In the genomic region with DNA sequence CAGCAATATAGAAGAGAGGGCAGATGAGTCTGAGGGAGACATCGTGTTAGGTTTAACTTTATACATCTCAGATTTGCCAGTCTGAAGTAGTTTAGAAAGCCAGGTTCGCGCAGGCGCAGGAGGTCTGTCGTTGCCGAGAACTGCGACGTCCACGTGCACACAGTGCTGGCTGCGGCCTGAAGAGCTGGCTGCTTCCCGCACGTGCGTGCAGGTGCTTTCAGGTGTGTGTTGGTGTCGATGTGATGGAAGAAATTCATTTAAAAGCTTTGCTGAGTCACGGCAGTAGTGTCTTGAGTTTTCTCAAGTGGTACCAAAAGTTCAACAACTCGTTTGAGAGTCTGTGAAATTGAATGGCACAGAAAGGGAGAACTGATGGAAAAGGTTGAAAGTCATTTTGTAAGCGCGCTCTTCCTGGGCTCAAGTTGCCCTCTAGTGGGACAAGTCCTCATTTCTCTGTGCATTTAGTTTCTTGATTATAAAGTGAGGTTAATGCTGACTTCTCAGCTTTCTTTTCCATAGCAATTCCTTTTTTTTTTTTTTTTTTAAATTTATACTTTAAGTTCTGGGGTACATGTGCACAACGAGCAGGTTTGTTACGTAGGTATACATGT, we compare ENCODE assay signal across 10 cellular contexts. TPM values are rescaled to one million over a fixed set of nuclear protein-coding genes. Genes with fewer than 3 reads are reported as not detected.
DNase-seq lines count a peak whose midpoint lies in the region; ATAC-seq and TF ChIP-seq lines count a peak whose summit lies in the region.
"Had no signal": no experiment of that assay in that cellular context is flagged by ENCODE, and none has a peak within 500 bp of the region (broad histone marks: within the 10 kb centered on the region; RNA-seq: fewer than 3 reads in every experiment).

No MANE protein-coding gene starts in this region.

- no peak for DNase-seq in CD4-positive, alpha-beta T cell
- DNase-seq in H9 (no peak), amniotic epithelial cell (ENCODE audit: low read depth) (peak; percentile 23), right lobe of liver (no peak), stomach (no peak)
- DNase-seq in activated CD8-positive, alpha-beta memory T cell treated with anti-CD3 and anti-CD28 coated beads for 24 hours = no peak
- DNase-seq: NCI-H446 treated with DMSO at 0.1 percent for 48 hours, ovary had no signal

- H3K4me1 Mint-ChIP-seq in CD4-positive, alpha-beta T cell (ENCODE audit: low read depth) = peaks cover 21% of the 10 kb centered on the region
- peaks cover 6 to 7% of the 10 kb centered on the region in 2 experiments; a peak in 3 of 4 replicates for H3K4me1 Mint-ChIP-seq in H9

- H2AFZ ChIP-seq in H9 (ENCODE audit: low read length) = no peak overlapping the region

- POLR2A ChIA-PET in CD4-positive, alpha-beta T cell (lab: Charles Lee) = interaction anchor here (1.8 to 2.7 kb wide), 3 partner anchors 12 to 25 kb away, joined by 5 to 9 read pairs (median 6); a partner anchor contains a TSS

- no peak overlapping the region for H2BK15ac ChIP-seq in H9 (ENCODE audit: low read depth, low read length)

- WGBS in H9 (ENCODE audit: extremely low coverage, insufficient read length, low lambda C conversion rate) = no CpG with 5 or more reads among the region's 20 CpGs
- WGBS in right lobe of liver (ENCODE audit: insufficient coverage, low coverage, low lambda C conversion rate, missing lambda C conversion rate) = 78% methylated on average over 15 of the region's 20 CpGs
- 86 to 90% (median 88%) methylated on average over 20 of the region's 20 CpGs for WGBS in stomach, 5 donors

- H3K14ac ChIP-seq in H9 (ENCODE audit: insufficient read depth, low read length) = no peak overlapping the region

- H4K20me1 ChIP-seq in H9 (ENCODE audit: control insufficient read depth, insufficient read depth, insufficient read length) = no peaks in the 10 kb centered on the region

- H2BK5ac ChIP-seq in H9 (ENCODE audit: insufficient read length, low read length) = no peak overlapping the region

- H3K4me3 ChIP-seq in right lobe of liver (no peak overlapping the region), stomach (no peak overlapping the region)
- H3K4me3 ChIP-seq: ovary had no signal

- H2AK5ac ChIP-seq in H9 (ENCODE audit: insufficient read length, low read length) = no peak overlapping the region

- H3K36me3 Mint-ChIP-seq in CD4-positive, alpha-beta T cell (ENCODE audit: low read depth) = peaks cover 66% of the 10 kb centered on the region
- peaks cover 3 to 43% (median 16%) of the 10 kb centered on the region in 3 experiments; a peak in 6 of 7 replicates for H3K36me3 Mint-ChIP-seq in H9 (ENCODE audit: insufficient read depth in 1 of 3, low read depth in 3 of 3)

- H3K79me1 ChIP-seq in H9 (ENCODE audit: insufficient read depth, low read depth, low read length, poor library complexity, severe bottlenecking) = peaks cover 2% of the 10 kb centered on the region

- H3K23ac ChIP-seq in H9 (ENCODE audit: insufficient read length, low read depth, low read length) = no peak overlapping the region

- H3K9ac ChIP-seq in H9 (ENCODE audit: extremely low read depth, insufficient read length, low read length) = no peak overlapping the region

- no peak overlapping the region for H3K18ac ChIP-seq in H9 (ENCODE audit: insufficient read length, low read depth, low read length)

- no peaks in the 10 kb centered on the region for H3K27me3 ChIP-seq in CD4-positive, alpha-beta T cell (ENCODE audit: control insufficient read depth, insufficient read depth, low read length)
- H3K27me3 ChIP-seq in H9 (ENCODE audit: insufficient read depth, low read length) = no peaks in the 10 kb centered on the region
- no peaks in the 10 kb centered on the region for H3K27me3 ChIP-seq in right lobe of liver
- no peaks in the 10 kb centered on the region for H3K27me3 ChIP-seq in stomach
- H3K27me3 ChIP-seq: ovary had no signal

- no peak for TF ChIP-seq EP300 in stomach (IDR thresholded peaks at IDR 0.05)

- H3K56ac ChIP-seq in H9 (ENCODE audit: insufficient read length, low read depth, low read length) = no peak overlapping the region

- ATAC-seq in CD4-positive, alpha-beta T cell (ENCODE audit: poor library complexity) = no peak
- ATAC-seq in right lobe of liver (peak in 3 of 4 donors; percentile 34 to 59 (median 48)), HG02885 (IDR thresholded peaks at IDR 0.05; ENCODE audit: poor library complexity, unreplicated experiment) (no peak), HG03175 (IDR thresholded peaks at IDR 0.05; ENCODE audit: unreplicated experiment) (no peak)

- no peak overlapping the region for H4K8ac ChIP-seq in H9 (replicated peaks; ENCODE audit: insufficient read length, low read depth, low read length)

- no peaks in the 10 kb centered on the region for H3K27me3 Mint-ChIP-seq in CD4-positive, alpha-beta T cell
- no peaks in the 10 kb centered on the region for H3K27me3 Mint-ChIP-seq in H9 (ENCODE audit: low read depth)

- no peaks in the 10 kb centered on the region for H3K79me2 ChIP-seq in H9 (ENCODE audit: insufficient read depth, low read length)

- H3K4me2 ChIP-seq in H9 (ENCODE audit: insufficient read depth, insufficient read length, low read length) = no peak overlapping the region

- no peaks in the 10 kb centered on the region for H3K23me2 ChIP-seq in H9 (ENCODE audit: insufficient read length, low read depth, low read length, poor library complexity, severe bottlenecking)

- no peaks in the 10 kb centered on the region for H3K9me3 Mint-ChIP-seq in CD4-positive, alpha-beta T cell
- H3K9me3 Mint-ChIP-seq in H9 = no peaks in the 10 kb centered on the region

- H3T11ph ChIP-seq in H9 (ENCODE audit: low read length) = no peak overlapping the region

- TF ChIP-seq CTCF in CD4-positive, alpha-beta T cell (IDR thresholded peaks at IDR 0.05) = peak; percentile 18
- TF ChIP-seq CTCF in H9 (conservative IDR thresholded peaks at IDR 0.05) (peak; percentile 51; the same call in 2 of the 3 replicates), right lobe of liver (IDR thresholded peaks at IDR 0.05) (peak in 3 of 4 donors; percentile 13 to 32 (median 27)), stomach (IDR thresholded peaks at IDR 0.05) (peak in 1 of 7 experiments; percentile 10)

- no peak overlapping the region for H3K27ac ChIP-seq in CD4-positive, alpha-beta T cell (ENCODE audit: low read depth, low read length)
- no peak overlapping the region for H3K27ac ChIP-seq in H9 (ENCODE audit: insufficient read length, low read depth, low read length)
- no peak overlapping the region for H3K27ac ChIP-seq in right lobe of liver
- no peak overlapping the region for H3K27ac ChIP-seq in stomach
- H3K27ac ChIP-seq: ovary had no signal

- no peak overlapping the region for H2BK20ac ChIP-seq in H9 (ENCODE audit: low read depth, low read length, poor library complexity, severe bottlenecking)

- no peak overlapping the region for H4K91ac ChIP-seq in H9 (ENCODE audit: insufficient read length, low read depth, low read length)

- no peak overlapping the region for H2BK120ac ChIP-seq in H9 (ENCODE audit: low read depth, low read length, poor library complexity, severe bottlenecking)

- H3K4ac ChIP-seq in H9 (ENCODE audit: low read depth, low read length) = no peak overlapping the region

- H2BK12ac ChIP-seq in H9 (ENCODE audit: insufficient read length, low read depth, low read length) = no peak overlapping the region

- intact Hi-C loops in CD4-positive, alpha-beta T cell (cut with DNase I, micrococcal nuclease) = loop anchor here in 1 of 2 experiments (1.0 to 10.0 kb wide), 2 partner anchors 25 to 250 kb away; no protein-coding TSS in a partner anchor
- intact Hi-C loops in right lobe of liver (cut with DNase I) = no loop called here
- intact Hi-C loops in stomach (cut with DNase I; ENCODE audit: low total_unique reads) = no loop called here

- peaks cover 0 to 40% (median 10%) of the 10 kb centered on the region in 4 donors for H3K36me3 ChIP-seq in right lobe of liver
- peaks cover 29 to 69% (median 64%) of the 10 kb centered on the region in 4 donors for H3K36me3 ChIP-seq in stomach
- H3K36me3 ChIP-seq: ovary had no signal

- no peak overlapping the region for H4K5ac ChIP-seq in H9 (ENCODE audit: insufficient read length, low read depth, low read length)

- H3K27ac Mint-ChIP-seq in CD4-positive, alpha-beta T cell = peak overlapping the region; percentile 5
- peak overlapping the region; percentile 21 to 57 (median 32); a peak in 4 of 7 replicates for H3K27ac Mint-ChIP-seq in H9

- CTCF ChIA-PET in CD4-positive, alpha-beta T cell (lab: Charles Lee) = interaction anchor here (0.7 to 1.6 kb wide), 3 partner anchors 11 to 25 kb away, joined by 3 to 6 read pairs (median 3); a partner anchor contains a TSS

- TF ChIP-seq POLR2A in right lobe of liver (IDR thresholded peaks at IDR 0.05) (no peak), stomach (IDR thresholded peaks at IDR 0.05) (no peak)

- 0 out of 2 replicates have a peak, but pooled peaks cover 3% of the 10 kb centered on the region for H3K4me1 ChIP-seq in H9 (ENCODE audit: insufficient read depth, low read length)
- H3K4me1 ChIP-seq in right lobe of liver = no peaks in the 10 kb centered on the region
- peaks cover 0 to 7% (median 0%) of the 10 kb centered on the region in 4 donors for H3K4me1 ChIP-seq in stomach

- no peaks in the 10 kb centered on the region for H3K9me3 ChIP-seq in CD4-positive, alpha-beta T cell (ENCODE audit: control insufficient read depth, low read length)
- H3K9me3 ChIP-seq in H9 (ENCODE audit: control insufficient read depth, low read depth, low read length) (no peaks in the 10 kb centered on the region), right lobe of liver (no peaks in the 10 kb centered on the region), stomach (no peaks in the 10 kb centered on the region)
- H3K9me3 ChIP-seq: ovary had no signal

- no peak overlapping the region for H3K4me3 Mint-ChIP-seq in CD4-positive, alpha-beta T cell
- H3K4me3 Mint-ChIP-seq in H9 = no peak overlapping the region

RNA-seq across cellular contexts. Expression of a gene that starts 18.7 kb away (rescaled TPM):
- 10 to 100 TPM; 17.0 to 17.7 TPM for total RNA-seq in CD4-positive, alpha-beta T cell
- total RNA-seq in H9 (2021) (13.1 and 14.0 TPM in 2 replicates), right lobe of liver (1 to 10 TPM; 5.8 to 9.7 (median 8.3) TPM), stomach (100 to 1,000 TPM in 1 of 5 donors, 10 to 100 TPM in 4; 11.9 to 165 (median 18.0) TPM)
- polyA plus RNA-seq in stomach = 1 to 10 TPM; 5.3 to 5.7 (median 5.3) TPM

RNA-seq across cellular contexts. Expression of a gene that starts 25.9 kb away (rescaled TPM):
- 100 to 1,000 TPM; 244 to 250 TPM for total RNA-seq in CD4-positive, alpha-beta T cell
- 40.8 and 44.7 TPM in 2 replicates for total RNA-seq in H9 (2021)
- total RNA-seq in right lobe of liver = 10 to 100 TPM; 14.7 to 79.7 (median 28.4) TPM
- 10 to 100 TPM; 18.4 to 79.1 (median 21.6) TPM for total RNA-seq in stomach
- 10 to 100 TPM; 31.6 to 76.5 (median 54.7) TPM for polyA plus RNA-seq in stomach

RNA-seq across cellular contexts. Expression of a gene that starts 49.2 kb away (rescaled TPM):
- total RNA-seq in CD4-positive, alpha-beta T cell = not detected
- total RNA-seq in H9 (2021) (not detected in 2 replicates), right lobe of liver (not detected), stomach (1 to 10 TPM in 1 of 5 donors, not detected in 4; 2.9 TPM)
- polyA plus RNA-seq in stomach = not detected
- total RNA-seq: ovary had no signal
- polyA plus RNA-seq: ovary had no signal

Comparison
In these comparisons a context has a peak if more than half of its experiments do, and no peak if none do; other contexts are left out.
1. ATAC-seq: peak in right lobe of liver (3 of 4); none in CD4-positive, alpha-beta T cell (single experiment), HG02885 (single experiment) and HG03175 (single experiment).